19 cellular contexts compared by ENCODE assay signal in the genomic region with DNA sequence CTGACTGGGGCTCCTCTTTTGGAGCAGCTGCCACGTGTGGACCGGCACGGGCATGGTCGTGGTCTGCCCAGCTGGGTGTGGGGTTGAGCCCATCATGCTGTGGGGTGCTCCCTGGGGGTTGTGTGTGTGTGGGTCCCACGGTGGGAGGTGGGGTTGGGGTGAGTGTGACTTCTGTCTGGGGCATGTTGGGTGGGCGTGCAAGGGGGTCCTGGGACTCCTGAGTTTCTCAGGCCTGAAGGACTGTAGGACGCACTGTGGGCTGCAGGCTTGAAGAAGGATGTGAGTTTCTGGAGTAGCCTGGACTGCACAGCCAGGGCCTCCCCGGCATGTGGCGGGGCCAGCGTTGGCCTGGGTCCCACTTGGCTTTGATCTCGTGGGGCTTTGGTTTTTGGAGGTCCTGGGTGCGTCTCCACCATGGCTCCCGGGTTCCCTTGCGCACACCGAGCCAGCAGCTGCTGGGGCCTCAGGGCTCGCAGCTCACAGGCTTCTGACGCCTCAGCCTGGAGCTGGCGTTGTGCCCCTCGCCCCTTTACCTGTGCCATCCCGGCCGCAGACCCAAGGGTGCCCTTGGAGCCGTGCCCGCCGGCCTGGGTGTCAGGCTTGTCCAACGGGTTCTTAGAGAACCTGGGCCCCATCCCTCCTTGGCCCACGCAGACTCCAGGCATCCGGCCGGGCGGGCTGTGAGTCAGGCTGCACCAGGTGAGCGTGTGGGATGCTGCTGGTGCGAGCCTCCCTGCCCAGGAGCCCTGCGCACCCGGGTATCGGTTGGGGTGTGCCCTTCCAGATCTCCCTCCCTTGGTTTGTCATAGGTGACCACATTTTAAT. TPM values are rescaled to one million over a fixed set of nuclear protein-coding genes. Genes with fewer than 3 reads are reported as not detected.
DNase-seq lines count a peak whose midpoint lies in the region; ATAC-seq and TF ChIP-seq lines count a peak whose summit lies in the region.
"Had no signal": no experiment of that assay in that cellular context is flagged by ENCODE, and none has a peak within 500 bp of the region (broad histone marks: within the 10 kb centered on the region; RNA-seq: fewer than 3 reads in every experiment).

No MANE protein-coding gene starts in this region.

- H3K4me1 Mint-ChIP-seq in dendritic cell treated with granulocyte-macrophage colony-stimulating factor and Interleukin-4, amounts not matched to agents 40 ng/mL and 50 ng/mL, for 4 days (ENCODE audit: low read depth), result peaks cover 35% of the 10 kb centered on the region
- peaks cover 55% of the 10 kb centered on the region for H3K4me1 Mint-ChIP-seq in nephron progenitor cell
- H3K4me1 Mint-ChIP-seq in CD4-positive, alpha-beta T cell (ENCODE audit: low read depth), result peaks cover 12% of the 10 kb centered on the region

- no peaks in the 10 kb centered on the region for H3K9me3 Mint-ChIP-seq in dendritic cell treated with granulocyte-macrophage colony-stimulating factor and Interleukin-4, amounts not matched to agents 40 ng/mL and 50 ng/mL, for 4 days
- no peaks in the 10 kb centered on the region for H3K9me3 Mint-ChIP-seq in nephron progenitor cell
- H3K9me3 Mint-ChIP-seq in CD4-positive, alpha-beta T cell, result no peaks in the 10 kb centered on the region
- H3K9me3 Mint-ChIP-seq: activated naive CD4-positive, alpha-beta T cell treated with anti-CD3 and anti-CD28 coated beads, Interleukin-2, amount 10 ng/mL, durations not matched to agents 7 days and 5 days; brain; natural killer cell had no signal

- no peaks in the 10 kb centered on the region for H3K9me3 ChIP-seq in CD4-positive, alpha-beta T cell (ENCODE audit: control insufficient read depth, low read length)
- H3K9me3 ChIP-seq: A549 had no signal

- no peak for TF ChIP-seq CTCF in nephron progenitor cell (IDR thresholded peaks at IDR 0.05)
- no peak for TF ChIP-seq CTCF in CD4-positive, alpha-beta T cell (IDR thresholded peaks at IDR 0.05)

- no peak overlapping the region for H3K4me3 Mint-ChIP-seq in dendritic cell treated with granulocyte-macrophage colony-stimulating factor and Interleukin-4, amounts not matched to agents 40 ng/mL and 50 ng/mL, for 4 days
- no peak overlapping the region for H3K4me3 Mint-ChIP-seq in nephron progenitor cell
- no peak overlapping the region for H3K4me3 Mint-ChIP-seq in CD4-positive, alpha-beta T cell
- H3K4me3 Mint-ChIP-seq: activated naive CD4-positive, alpha-beta T cell treated with anti-CD3 and anti-CD28 coated beads, Interleukin-2, amount 10 ng/mL, durations not matched to agents 7 days and 5 days; natural killer cell had no signal

- H3K27me3 Mint-ChIP-seq in dendritic cell treated with granulocyte-macrophage colony-stimulating factor and Interleukin-4, amounts not matched to agents 40 ng/mL and 50 ng/mL, for 4 days, result no peaks in the 10 kb centered on the region
- no peaks in the 10 kb centered on the region for H3K27me3 Mint-ChIP-seq in nephron progenitor cell (ENCODE audit: low read depth, poor library complexity)
- no peaks in the 10 kb centered on the region for H3K27me3 Mint-ChIP-seq in CD4-positive, alpha-beta T cell
- H3K27me3 Mint-ChIP-seq: activated naive CD4-positive, alpha-beta T cell treated with anti-CD3 and anti-CD28 coated beads, Interleukin-2, amount 10 ng/mL, durations not matched to agents 7 days and 5 days had no signal

- ATAC-seq in Right ventricle myocardium inferior, result no peak
- ATAC-seq in Right ventricle myocardium superior (ENCODE audit: poor library complexity), result no peak
- ATAC-seq in HG03196 (IDR thresholded peaks at IDR 0.05; ENCODE audit: unreplicated experiment), result no peak
- no peak for ATAC-seq in CD4-positive, alpha-beta T cell (ENCODE audit: poor library complexity)
- ATAC-seq: A549, left lobe of liver, natural killer cell had no signal

- H3K36me3 Mint-ChIP-seq in dendritic cell treated with granulocyte-macrophage colony-stimulating factor and Interleukin-4, amounts not matched to agents 40 ng/mL and 50 ng/mL, for 4 days (ENCODE audit: low read depth), result peaks cover 46% of the 10 kb centered on the region
- peaks cover 31% of the 10 kb centered on the region for H3K36me3 Mint-ChIP-seq in nephron progenitor cell (ENCODE audit: low read depth)
- H3K36me3 Mint-ChIP-seq in CD4-positive, alpha-beta T cell (ENCODE audit: low read depth), result peaks cover 29% of the 10 kb centered on the region
- H3K36me3 Mint-ChIP-seq: natural killer cell had no signal

- DNase-seq in Right ventricle myocardium inferior (ENCODE audit: missing footprints) (peak; percentile 55), Right ventricle myocardium superior (no peak), nephron progenitor cell (no peak), ureter (ENCODE audit: low spot score) (peak; percentile 84), NCI-H1105 treated with DMSO at 0.1 percent for 48 hours (lab: John Stamatoyannopoulos, UW) (no peak)
- DNase-seq in CD4-positive, alpha-beta T cell, result no peak
- DNase-seq: activated CD4-positive, alpha-beta T cell treated with anti-CD3 and anti-CD28 coated beads for 4 hours; activated CD8-positive, alpha-beta memory T cell treated with anti-CD3 and anti-CD28 coated beads, Interleukin-2, amount 50 U/mL, for 48 hours; activated naive CD4-positive, alpha-beta T cell treated with anti-CD3 and anti-CD28 coated beads, Interleukin-2, amount 10 ng/mL, durations not matched to agents 7 days and 5 days; dorsolateral prefrontal cortex; HCEC 1CT; natural killer cell; NCI-H1048; stimulated activated CD4-positive, alpha-beta T cell treated with anti-CD3 and anti-CD28 coated beads, Interleukin-2, amount 100 ng/mL, for 24 hours had no signal

- H3K27me3 ChIP-seq in CD4-positive, alpha-beta T cell (ENCODE audit: control insufficient read depth, insufficient read depth, low read length), result no peaks in the 10 kb centered on the region
- H3K27me3 ChIP-seq: dorsolateral prefrontal cortex had no signal

- H3K27ac ChIP-seq in CD4-positive, alpha-beta T cell (ENCODE audit: low read depth, low read length), result no peak overlapping the region
- H3K27ac ChIP-seq: A549, dorsolateral prefrontal cortex had no signal

- intact Hi-C loops in Right ventricle myocardium inferior (cut with DNase I), result no loop called here
- intact Hi-C loops in Right ventricle myocardium superior (cut with DNase I), result no loop called here
- intact Hi-C loops in dendritic cell treated with granulocyte-macrophage colony-stimulating factor and Interleukin-4, amounts not matched to agents 40 ng/mL and 50 ng/mL, for 4 days (cut with micrococcal nuclease), result no loop called here
- intact Hi-C loops in CD4-positive, alpha-beta T cell (cut with DNase I, micrococcal nuclease), result no loop called here

- peak overlapping the region; percentile 33 for H3K27ac Mint-ChIP-seq in dendritic cell treated with granulocyte-macrophage colony-stimulating factor and Interleukin-4, amounts not matched to agents 40 ng/mL and 50 ng/mL, for 4 days
- H3K27ac Mint-ChIP-seq in nephron progenitor cell, result peak overlapping the region; percentile 65
- no peak overlapping the region for H3K27ac Mint-ChIP-seq in CD4-positive, alpha-beta T cell
- H3K27ac Mint-ChIP-seq: activated naive CD4-positive, alpha-beta T cell treated with anti-CD3 and anti-CD28 coated beads, Interleukin-2, amount 10 ng/mL, durations not matched to agents 7 days and 5 days; natural killer cell had no signal

- CTCF ChIA-PET in CD4-positive, alpha-beta T cell (lab: Charles Lee), result no interaction called here

- POLR2A ChIA-PET in CD4-positive, alpha-beta T cell (lab: Charles Lee), result no interaction called here

RNA-seq across cellular contexts. Expression of a gene that starts 34.4 kb away (rescaled TPM):
- total RNA-seq in Right ventricle myocardium inferior (not detected), Right ventricle myocardium superior (0.13 TPM), ureter (19.3 TPM)
- total RNA-seq in CD4-positive, alpha-beta T cell, result not detected
- total RNA-seq: natural killer cell had no signal

Comparison
In these comparisons a context has a peak if more than half of its experiments do, and no peak if none do; other contexts are left out.
1. DNase-seq: peak in Right ventricle myocardium inferior (single experiment) and ureter (single experiment); none in Right ventricle myocardium superior (single experiment), nephron progenitor cell (single experiment), CD4-positive, alpha-beta T cell (0 of 10) and NCI-H1105 treated with DMSO at 0.1 percent for 48 hours (single experiment).
2. RNA of a gene that starts 34.4 kb away (total RNA-seq): 19.3 TPM in ureter (single experiment); 0.13 TPM in Right ventricle myocardium superior (single experiment), not detected in Right ventricle myocardium inferior (single experiment) and not detected in CD4-positive, alpha-beta T cell; every median in the first group is over 10 times any median in the second.